ENCODE assay signal across 1 cellular context in genomic region chr1:46718727-46719622, GRCh38.
TF ChIP-seq lines count a peak whose summit lies in the region.

EFCAB14 (minus strand) TSS chr1:46719114; CDS start chr1:46718087, 1,027 bp downstream.

TF ChIP-seq in HepG2, 621 proteins besides CTCF, POLR2A, EP300 and RAD21 (continued from another document and continues in another):
- TF ChIP-seq ARID5B (CRISPR knock-in tag; IDR thresholded peaks at IDR 0.05) (peak; percentile 49), PHF21A (CRISPR knock-in tag; IDR thresholded peaks at IDR 0.05) (no peak), NONO (IDR thresholded peaks at IDR 0.05) (no peak), NONO (CRISPR knock-in tag; conservative IDR thresholded peaks at IDR 0.05) (peak; percentile 51; the same call in 1 of the 2 replicates), MEIS2 (CRISPR knock-in tag; IDR thresholded peaks at IDR 0.05) (peak; percentile 70; the same call in 1 of the 2 replicates), ZNF552 (CRISPR knock-in tag; IDR thresholded peaks at IDR 0.05; ENCODE audit: borderline replicate concordance) (peak; percentile 57; the same call in 1 of the 2 replicates), FOXC1 (CRISPR knock-in tag; IDR thresholded peaks at IDR 0.05; ENCODE audit: borderline replicate concordance) (peak; percentile 77), DPF2 (CRISPR knock-in tag; IDR thresholded peaks at IDR 0.05; ENCODE audit: borderline replicate concordance, low read depth) (no peak), NR2F6 (IDR thresholded peaks at IDR 0.05) (no peak), NR2F6 (CRISPR knock-in tag; IDR thresholded peaks at IDR 0.05) (0 out of 2 replicates have a peak, but pooled peaks have one; percentile 26), ZNF30 (CRISPR knock-in tag; IDR thresholded peaks at IDR 0.05) (no peak), GTF3A (CRISPR knock-in tag; conservative IDR thresholded peaks at IDR 0.05) (no peak), ZNF883 (CRISPR knock-in tag; IDR thresholded peaks at IDR 0.05; ENCODE audit: not compliant biosample characterization) (no peak), PBX3 (CRISPR knock-in tag; IDR thresholded peaks at IDR 0.05; ENCODE audit: borderline replicate concordance) (no peak), MYC (CRISPR knock-in tag; IDR thresholded peaks at IDR 0.05; ENCODE audit: borderline replicate concordance) (peak; percentile 76), ZNF780A (CRISPR knock-in tag; IDR thresholded peaks at IDR 0.05) (no peak), SALL2 (CRISPR knock-in tag; IDR thresholded peaks at IDR 0.05) (peak; percentile 57), ZBTB39 (CRISPR knock-in tag; IDR thresholded peaks at IDR 0.05) (peak; percentile 35; the same call in 1 of the 2 replicates), SP2 (CRISPR knock-in tag; IDR thresholded peaks at IDR 0.05) (no peak), HCFC1 (IDR thresholded peaks at IDR 0.05; ENCODE audit: low read depth, low read length) (peak; percentile 50; the same call in 1 of the 2 replicates), MIXL1 (CRISPR knock-in tag; IDR thresholded peaks at IDR 0.05) (no peak), ZNF746 (CRISPR knock-in tag; IDR thresholded peaks at IDR 0.05) (0 out of 2 replicates have a peak, but pooled peaks have one; percentile 27), PCBP2 (optimal IDR thresholded peaks at IDR 0.05; ENCODE audit: low read depth, low read length, poor library complexity, severe bottlenecking) (no peak), HOXD1 (CRISPR knock-in tag; IDR thresholded peaks at IDR 0.05) (no peak), POLR2G (IDR thresholded peaks at IDR 0.05; ENCODE audit: low read depth, low read length) (peak; percentile 83), SP1 (IDR thresholded peaks at IDR 0.05) (no peak), SP1 (CRISPR knock-in tag; IDR thresholded peaks at IDR 0.05) (peak; percentile 78; the same call in 1 of the 2 replicates), CREB1 (IDR thresholded peaks at IDR 0.05) (peak; percentile 99), CREB1 (CRISPR knock-in tag; IDR thresholded peaks at IDR 0.05) (peak; percentile 97), ZKSCAN5 (CRISPR knock-in tag; IDR thresholded peaks at IDR 0.05) (no peak), BORCS8-MEF2B (CRISPR knock-in tag; IDR thresholded peaks at IDR 0.05) (peak; percentile 42; the same call in 1 of the 2 replicates), ZSCAN31 (CRISPR knock-in tag; IDR thresholded peaks at IDR 0.05; ENCODE audit: low read depth) (peak; percentile 89), AGO2 (optimal IDR thresholded peaks at IDR 0.05; ENCODE audit: low read depth, low read length) (peak; percentile 73), ZKSCAN1 (IDR thresholded peaks at IDR 0.05; ENCODE audit: low read length) (no peak), FOXO1 (CRISPR knock-in tag; IDR thresholded peaks at IDR 0.05) (no peak), ZNF709 (CRISPR knock-in tag; IDR thresholded peaks at IDR 0.05) (0 out of 2 replicates have a peak, but pooled peaks have one; percentile 42), ZNF317 (CRISPR knock-in tag; IDR thresholded peaks at IDR 0.05) (no peak), ZNF724P (CRISPR knock-in tag; IDR thresholded peaks at IDR 0.05; ENCODE audit: borderline replicate concordance) (no peak)
- TF ChIP-seq, protein P1, sequence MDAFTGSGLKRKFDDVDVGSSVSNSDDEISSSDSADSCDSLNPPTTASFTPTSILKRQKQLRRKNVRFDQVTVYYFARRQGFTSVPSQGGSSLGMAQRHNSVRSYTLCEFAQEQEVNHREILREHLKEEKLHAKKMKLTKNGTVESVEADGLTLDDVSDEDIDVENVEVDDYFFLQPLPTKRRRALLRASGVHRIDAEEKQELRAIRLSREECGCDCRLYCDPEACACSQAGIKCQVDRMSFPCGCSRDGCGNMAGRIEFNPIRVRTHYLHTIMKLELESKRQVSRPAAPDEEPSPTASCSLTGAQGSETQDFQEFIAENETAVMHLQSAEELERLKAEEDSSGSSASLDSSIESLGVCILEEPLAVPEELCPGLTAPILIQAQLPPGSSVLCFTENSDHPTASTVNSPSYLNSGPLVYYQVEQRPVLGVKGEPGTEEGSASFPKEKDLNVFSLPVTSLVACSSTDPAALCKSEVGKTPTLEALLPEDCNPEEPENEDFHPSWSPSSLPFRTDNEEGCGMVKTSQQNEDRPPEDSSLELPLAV (CRISPR knock-in tag; conservative IDR thresholded peaks at IDR 0.05; ENCODE audit: low read depth) = no peak
- TF ChIP-seq, protein P2, sequence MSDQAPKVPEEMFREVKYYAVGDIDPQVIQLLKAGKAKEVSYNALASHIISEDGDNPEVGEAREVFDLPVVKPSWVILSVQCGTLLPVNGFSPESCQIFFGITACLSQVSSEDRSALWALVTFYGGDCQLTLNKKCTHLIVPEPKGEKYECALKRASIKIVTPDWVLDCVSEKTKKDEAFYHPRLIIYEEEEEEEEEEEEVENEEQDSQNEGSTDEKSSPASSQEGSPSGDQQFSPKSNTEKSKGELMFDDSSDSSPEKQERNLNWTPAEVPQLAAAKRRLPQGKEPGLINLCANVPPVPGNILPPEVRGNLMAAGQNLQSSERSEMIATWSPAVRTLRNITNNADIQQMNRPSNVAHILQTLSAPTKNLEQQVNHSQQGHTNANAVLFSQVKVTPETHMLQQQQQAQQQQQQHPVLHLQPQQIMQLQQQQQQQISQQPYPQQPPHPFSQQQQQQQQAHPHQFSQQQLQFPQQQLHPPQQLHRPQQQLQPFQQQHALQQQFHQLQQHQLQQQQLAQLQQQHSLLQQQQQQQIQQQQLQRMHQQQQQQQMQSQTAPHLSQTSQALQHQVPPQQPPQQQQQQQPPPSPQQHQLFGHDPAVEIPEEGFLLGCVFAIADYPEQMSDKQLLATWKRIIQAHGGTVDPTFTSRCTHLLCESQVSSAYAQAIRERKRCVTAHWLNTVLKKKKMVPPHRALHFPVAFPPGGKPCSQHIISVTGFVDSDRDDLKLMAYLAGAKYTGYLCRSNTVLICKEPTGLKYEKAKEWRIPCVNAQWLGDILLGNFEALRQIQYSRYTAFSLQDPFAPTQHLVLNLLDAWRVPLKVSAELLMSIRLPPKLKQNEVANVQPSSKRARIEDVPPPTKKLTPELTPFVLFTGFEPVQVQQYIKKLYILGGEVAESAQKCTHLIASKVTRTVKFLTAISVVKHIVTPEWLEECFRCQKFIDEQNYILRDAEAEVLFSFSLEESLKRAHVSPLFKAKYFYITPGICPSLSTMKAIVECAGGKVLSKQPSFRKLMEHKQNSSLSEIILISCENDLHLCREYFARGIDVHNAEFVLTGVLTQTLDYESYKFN (CRISPR knock-in tag; conservative IDR thresholded peaks at IDR 0.05) = peak; percentile 57
- TF ChIP-seq, protein P3, sequence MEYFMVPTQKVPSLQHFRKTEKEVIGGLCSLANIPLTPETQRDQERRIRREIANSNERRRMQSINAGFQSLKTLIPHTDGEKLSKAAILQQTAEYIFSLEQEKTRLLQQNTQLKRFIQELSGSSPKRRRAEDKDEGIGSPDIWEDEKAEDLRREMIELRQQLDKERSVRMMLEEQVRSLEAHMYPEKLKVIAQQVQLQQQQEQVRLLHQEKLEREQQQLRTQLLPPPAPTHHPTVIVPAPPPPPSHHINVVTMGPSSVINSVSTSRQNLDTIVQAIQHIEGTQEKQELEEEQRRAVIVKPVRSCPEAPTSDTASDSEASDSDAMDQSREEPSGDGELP (IDR thresholded peaks at IDR 0.05; ENCODE audit: borderline replicate concordance, low read depth) = peak; percentile 57; the same call in 1 of the 2 replicates
- TF ChIP-seq, protein P4, sequence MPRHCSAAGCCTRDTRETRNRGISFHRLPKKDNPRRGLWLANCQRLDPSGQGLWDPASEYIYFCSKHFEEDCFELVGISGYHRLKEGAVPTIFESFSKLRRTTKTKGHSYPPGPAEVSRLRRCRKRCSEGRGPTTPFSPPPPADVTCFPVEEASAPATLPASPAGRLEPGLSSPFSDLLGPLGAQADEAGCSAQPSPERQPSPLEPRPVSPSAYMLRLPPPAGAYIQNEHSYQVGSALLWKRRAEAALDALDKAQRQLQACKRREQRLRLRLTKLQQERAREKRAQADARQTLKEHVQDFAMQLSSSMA (CRISPR knock-in tag; IDR thresholded peaks at IDR 0.05) = 0 out of 2 replicates have a peak, but pooled peaks have one; percentile 36
- TF ChIP-seq, protein P5, sequence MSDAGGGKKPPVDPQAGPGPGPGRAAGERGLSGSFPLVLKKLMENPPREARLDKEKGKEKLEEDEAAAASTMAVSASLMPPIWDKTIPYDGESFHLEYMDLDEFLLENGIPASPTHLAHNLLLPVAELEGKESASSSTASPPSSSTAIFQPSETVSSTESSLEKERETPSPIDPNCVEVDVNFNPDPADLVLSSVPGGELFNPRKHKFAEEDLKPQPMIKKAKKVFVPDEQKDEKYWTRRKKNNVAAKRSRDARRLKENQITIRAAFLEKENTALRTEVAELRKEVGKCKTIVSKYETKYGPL (CRISPR knock-in tag; IDR thresholded peaks at IDR 0.05) = no peak
- TF ChIP-seq, protein P6, sequence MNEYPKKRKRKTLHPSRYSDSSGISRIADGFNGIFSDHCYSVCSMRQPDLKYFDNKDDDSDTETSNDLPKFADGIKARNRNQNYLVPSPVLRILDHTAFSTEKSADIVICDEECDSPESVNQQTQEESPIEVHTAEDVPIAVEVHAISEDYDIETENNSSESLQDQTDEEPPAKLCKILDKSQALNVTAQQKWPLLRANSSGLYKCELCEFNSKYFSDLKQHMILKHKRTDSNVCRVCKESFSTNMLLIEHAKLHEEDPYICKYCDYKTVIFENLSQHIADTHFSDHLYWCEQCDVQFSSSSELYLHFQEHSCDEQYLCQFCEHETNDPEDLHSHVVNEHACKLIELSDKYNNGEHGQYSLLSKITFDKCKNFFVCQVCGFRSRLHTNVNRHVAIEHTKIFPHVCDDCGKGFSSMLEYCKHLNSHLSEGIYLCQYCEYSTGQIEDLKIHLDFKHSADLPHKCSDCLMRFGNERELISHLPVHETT (CRISPR knock-in tag; conservative IDR thresholded peaks at IDR 0.05) = 0 out of 2 replicates have a peak, but pooled peaks have one; percentile 63
- TF ChIP-seq, protein P7, sequence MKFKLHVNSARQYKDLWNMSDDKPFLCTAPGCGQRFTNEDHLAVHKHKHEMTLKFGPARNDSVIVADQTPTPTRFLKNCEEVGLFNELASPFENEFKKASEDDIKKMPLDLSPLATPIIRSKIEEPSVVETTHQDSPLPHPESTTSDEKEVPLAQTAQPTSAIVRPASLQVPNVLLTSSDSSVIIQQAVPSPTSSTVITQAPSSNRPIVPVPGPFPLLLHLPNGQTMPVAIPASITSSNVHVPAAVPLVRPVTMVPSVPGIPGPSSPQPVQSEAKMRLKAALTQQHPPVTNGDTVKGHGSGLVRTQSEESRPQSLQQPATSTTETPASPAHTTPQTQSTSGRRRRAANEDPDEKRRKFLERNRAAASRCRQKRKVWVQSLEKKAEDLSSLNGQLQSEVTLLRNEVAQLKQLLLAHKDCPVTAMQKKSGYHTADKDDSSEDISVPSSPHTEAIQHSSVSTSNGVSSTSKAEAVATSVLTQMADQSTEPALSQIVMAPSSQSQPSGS (CRISPR knock-in tag; IDR thresholded peaks at IDR 0.05) = peak; percentile 96
- TF ChIP-seq, protein P8, sequence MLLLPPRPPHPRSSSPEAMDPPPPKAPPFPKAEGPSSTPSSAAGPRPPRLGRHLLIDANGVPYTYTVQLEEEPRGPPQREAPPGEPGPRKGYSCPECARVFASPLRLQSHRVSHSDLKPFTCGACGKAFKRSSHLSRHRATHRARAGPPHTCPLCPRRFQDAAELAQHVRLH (CRISPR knock-in tag; IDR thresholded peaks at IDR 0.05; ENCODE audit: borderline replicate concordance, low read depth) = no peak
